1 cellular context compared by ENCODE assay signal in genomic region chrX:1476682-1477081, GRCh38.
TF ChIP-seq lines count a peak whose summit lies in the region.

No MANE protein-coding gene starts in this region.

TF ChIP-seq in H1, 55 proteins besides CTCF, POLR2A, EP300 and RAD21:
- TF ChIP-seq SRF (IDR thresholded peaks at IDR 0.05; ENCODE audit: low read depth, low read length) (no peak), SP4 (IDR thresholded peaks at IDR 0.05; ENCODE audit: low read length) (no peak), RXRA (IDR thresholded peaks at IDR 0.05; ENCODE audit: insufficient read depth, low read depth, low read length) (no peak), SIX5 (IDR thresholded peaks at IDR 0.05; ENCODE audit: low read depth, low read length) (no peak), HDAC6 (IDR thresholded peaks at IDR 0.05; ENCODE audit: low read depth, low read length) (no peak), BRCA1 (IDR thresholded peaks at IDR 0.05; ENCODE audit: low read depth, low read length) (no peak), ATF3 (IDR thresholded peaks at IDR 0.05; ENCODE audit: insufficient read depth, low read depth, low read length) (no peak), CHD1 (IDR thresholded peaks at IDR 0.05; ENCODE audit: low read depth, low read length) (no peak), RNF2 (IDR thresholded peaks at IDR 0.05; ENCODE audit: borderline replicate concordance, low read depth, low read length, missing control alignments, poor library complexity, severe bottlenecking) (no peak), POU5F1 (IDR thresholded peaks at IDR 0.05; ENCODE audit: low read depth, low read length) (no peak), CBX8 (IDR thresholded peaks at IDR 0.05; ENCODE audit: borderline replicate concordance, low read depth, low read length) (no peak)
